27 cellular contexts compared by ENCODE assay signal in genomic region chr4:125780747-125781146, GRCh38.
DNase-seq lines count a peak whose midpoint lies in the region; ATAC-seq, FAIRE-seq and TF ChIP-seq lines count a peak whose summit lies in the region.
"Had no signal": no experiment of that assay in that cellular context is flagged by ENCODE, and none has a peak within 500 bp of the region (broad histone marks: within the 10 kb centered on the region; RNA-seq: fewer than 3 reads in every experiment).

No MANE protein-coding gene starts in this region.

- H3K23ac ChIP-seq in IMR-90 (ENCODE audit: low read depth, low read length), result no peak overlapping the region

- dilution Hi-C loops in IMR-90 (cut with HindIII; ENCODE audit: low sequenced_read_pairs, unreplicated experiment), result no loop called here

- 0% methylated on average over 3 of the region's 3 CpGs for WGBS in HepG2 (ENCODE audit: low lambda C conversion rate)
- WGBS in right lobe of liver (ENCODE audit: insufficient coverage, low coverage, low lambda C conversion rate, missing lambda C conversion rate), result 31% methylated on average over 3 of the region's 3 CpGs
- WGBS in IMR-90 (ENCODE audit: extremely low coverage in 2 of 2, insufficient read length in 1 of 2), 2 experiments, result no CpG with 5 or more reads among the region's 3 CpGs
- 0% methylated on average over 3 of the region's 3 CpGs for WGBS in K562 (ENCODE audit: insufficient coverage, low coverage, missing lambda C conversion rate)
- 83% methylated on average over 3 of the region's 3 CpGs for WGBS in smooth muscle cell (ENCODE audit: low lambda C conversion rate)

- no peak for TF ChIP-seq CTCF in HepG2 (CRISPR knock-in tag; IDR thresholded peaks at IDR 0.05)
- no peak for TF ChIP-seq CTCF in right lobe of liver (IDR thresholded peaks at IDR 0.05)
- TF ChIP-seq CTCF in IMR-90 (conservative IDR thresholded peaks at IDR 0.05; ENCODE audit: low read depth, low read length), result no peak
- TF ChIP-seq CTCF in K562 (IDR thresholded peaks at IDR 0.05 in 2 of 3, conservative IDR thresholded peaks at IDR 0.05 in 1 of 3; ENCODE audit: insufficient read depth in 2 of 3, low read depth in 1 of 3, low read length in 3 of 3), result no peak
- TF ChIP-seq CTCF in smooth muscle cell (IDR thresholded peaks at IDR 0.05; ENCODE audit: borderline replicate concordance, insufficient read depth, poor library complexity, severe bottlenecking), result no peak

- H3F3A ChIP-seq in smooth muscle cell (ENCODE audit: low read depth), result no peaks in the 10 kb centered on the region

- H3K36me3 ChIP-seq in HepG2 (replicated peaks in 1 of 2; ENCODE audit: control insufficient read depth in 1 of 2, insufficient read depth in 2 of 2, low read length in 2 of 2) (no peaks in the 10 kb centered on the region), right lobe of liver (no peaks in the 10 kb centered on the region), IMR-90 (ENCODE audit: control insufficient read depth, insufficient read depth, low read length) (no peaks in the 10 kb centered on the region), K562 (ENCODE audit: control insufficient read depth, insufficient read depth, low read length) (no peaks in the 10 kb centered on the region), smooth muscle cell (ENCODE audit: low read depth) (no peaks in the 10 kb centered on the region)
- H3K36me3 ChIP-seq: BE2C, BLaER1 had no signal

- TF ChIP-seq POLR2A in HepG2 (IDR thresholded peaks at IDR 0.05; ENCODE audit: insufficient read depth in 1 of 2, low read depth in 2 of 2, low read length in 2 of 2) (no peak), right lobe of liver (IDR thresholded peaks at IDR 0.05) (no peak), IMR-90 (IDR thresholded peaks at IDR 0.05; ENCODE audit: low read depth, low read length) (no peak), K562 (conservative IDR thresholded peaks at IDR 0.05) (no peak)

- H3K79me1 ChIP-seq in IMR-90 (ENCODE audit: low read depth in 1 of 2, low read length in 2 of 2), result no peaks in the 10 kb centered on the region

- FAIRE-seq in HepG2 (lab: Jason Lieb, UNC), result no peak
- no peak for FAIRE-seq in K562 (lab: Jason Lieb, UNC)
- FAIRE-seq: GM12878, GM12892, GM18507, GM19239 had no signal

- in situ Hi-C loops in HepG2 (cut with HindIII; ENCODE audit: extremely low pct_ligation_motif_present, low pct_unique_long_range_greater_than_20kb) (no loop called here), IMR-90 (cut with MboI; ENCODE audit: low sequenced_read_pairs) (no loop called here), K562 (cut with MboI) (no loop called here)

- H3K4me2 ChIP-seq in HepG2 (ENCODE audit: low read depth, low read length) (no peak overlapping the region), IMR-90 (ENCODE audit: low read depth, low read length) (no peak overlapping the region), K562 (ENCODE audit: insufficient read depth, low read length) (no peak overlapping the region), smooth muscle cell (no peak overlapping the region)
- H3K4me2 ChIP-seq: BLaER1 had no signal

- POLR2A ChIA-PET in HepG2 (lab: Yijun Ruan, JAX), result no interaction called here
- POLR2A ChIA-PET in IMR-90 (lab: Charles Lee; ENCODE audit: unreplicated experiment), result no interaction called here
- POLR2A ChIA-PET in K562 (lab: Yijun Ruan, JAX), result no interaction called here

- no peak for DNase-seq in HepG2 (ENCODE audit: low spot score)
- no peak for DNase-seq in right lobe of liver
- no peak for DNase-seq in IMR-90
- no peak for DNase-seq in K562 (ENCODE audit: extremely low read depth in 1 of 4, low spot score in 3 of 4)
- no peak for DNase-seq in smooth muscle cell (lab: John Stamatoyannopoulos, UW; ENCODE audit: unreplicated experiment)
- no peak for DNase-seq in retina
- no peak for DNase-seq in T-helper 9 cell
- no peak for DNase-seq in superior temporal gyrus (ENCODE audit: extremely low spot score)
- DNase-seq: ACHN; BE2C; C1 segment of cervical spinal cord; CD4-positive, alpha-beta memory T cell; CD4-positive, CD25-positive, alpha-beta regulatory T cell; CD8-positive, alpha-beta memory T cell; COR-L47; DMS 273 treated with DMSO at 0.1 percent for 48 hours; DMS153; DMS53; DMS79; DND-41; GDM1 had no signal

- peak overlapping the region; percentile 75 for H2BK5ac ChIP-seq in IMR-90 (ENCODE audit: low read depth, low read length, poor library complexity, severe bottlenecking)

- H3K27ac ChIP-seq in HepG2 (ENCODE audit: extremely low read length, insufficient read depth, low read length) (no peak overlapping the region), right lobe of liver (no peak overlapping the region), IMR-90 (ENCODE audit: insufficient read depth, low read length) (no peak overlapping the region), K562 (ENCODE audit: extremely low read depth, low read depth, low read length) (no peak overlapping the region), smooth muscle cell (ENCODE audit: low read depth) (no peak overlapping the region)
- H3K27ac ChIP-seq: 22Rv1, BLaER1 had no signal

- no peak overlapping the region for H3K9ac ChIP-seq in HepG2 (ENCODE audit: insufficient read depth, low read depth, low read length)
- H3K9ac ChIP-seq in IMR-90 (ENCODE audit: low read depth, low read length), result no peak overlapping the region
- H3K9ac ChIP-seq in K562 (ENCODE audit: insufficient read depth in 1 of 2, low read depth in 2 of 2, low read length in 2 of 2), result no peak overlapping the region
- H3K9ac ChIP-seq in smooth muscle cell (ENCODE audit: low read depth), result no peak overlapping the region
- H3K9ac ChIP-seq: BLaER1 had no signal

- H4K5ac ChIP-seq in IMR-90 (ENCODE audit: low read depth, low read length), result no peak overlapping the region

- CTCF ChIA-PET in HepG2 (lab: Yijun Ruan, JAX; ENCODE audit: low intra/inter-chr PET ratio, low total read pairs) (no interaction called here), IMR-90 (lab: Yijun Ruan, JAX) (no interaction called here), K562 (lab: Yijun Ruan, JAX; ENCODE audit: low intra/inter-chr PET ratio) (no interaction called here)

- H3K27me3 ChIP-seq in HepG2 (ENCODE audit: control insufficient read depth in 1 of 2, insufficient read depth in 2 of 2, low read length in 2 of 2), result no peaks in the 10 kb centered on the region
- H3K27me3 ChIP-seq in right lobe of liver, result no peaks in the 10 kb centered on the region
- H3K27me3 ChIP-seq in IMR-90 (ENCODE audit: control insufficient read depth, insufficient read depth, low read length), result no peaks in the 10 kb centered on the region
- no peaks in the 10 kb centered on the region for H3K27me3 ChIP-seq in K562 (ENCODE audit: control insufficient read depth in 2 of 2, insufficient read depth in 2 of 2, low read length in 2 of 2)
- H3K27me3 ChIP-seq in smooth muscle cell (ENCODE audit: low read depth), result no peaks in the 10 kb centered on the region
- H3K27me3 ChIP-seq: BE2C, BLaER1 had no signal

- H4K20me1 ChIP-seq in HepG2 (ENCODE audit: insufficient read depth, low read length), result no peaks in the 10 kb centered on the region
- H4K20me1 ChIP-seq in IMR-90 (ENCODE audit: insufficient read depth, low read length), result no peaks in the 10 kb centered on the region
- H4K20me1 ChIP-seq in K562 (replicated peaks; ENCODE audit: control insufficient read depth, insufficient read depth, low read length), result no peaks in the 10 kb centered on the region
- H4K20me1 ChIP-seq in smooth muscle cell (ENCODE audit: low read depth), result no peaks in the 10 kb centered on the region
- H4K20me1 ChIP-seq: BLaER1 had no signal

- H3K9me1 ChIP-seq in IMR-90 (ENCODE audit: insufficient read depth, low read length), result no peaks in the 10 kb centered on the region
- no peaks in the 10 kb centered on the region for H3K9me1 ChIP-seq in K562 (ENCODE audit: control insufficient read depth, insufficient read depth, low read length)

- no peak overlapping the region for H3K4me3 ChIP-seq in HepG2 (replicated peaks in 1 of 3; ENCODE audit: insufficient read depth in 1 of 3, low read depth in 2 of 3, low read length in 3 of 3)
- H3K4me3 ChIP-seq in right lobe of liver, result no peak overlapping the region
- H3K4me3 ChIP-seq in IMR-90 (ENCODE audit: insufficient read depth, low read depth, low read length), result no peak overlapping the region
- H3K4me3 ChIP-seq in K562, result no peak overlapping the region
- no peak overlapping the region for H3K4me3 ChIP-seq in smooth muscle cell
- H3K4me3 ChIP-seq: BLaER1, GM12878 had no signal

- no peak overlapping the region for H2AK9ac ChIP-seq in IMR-90 (replicated peaks; ENCODE audit: low read depth, low read length, poor library complexity)

- TF ChIP-seq RAD21 in HepG2 (CRISPR knock-in tag; IDR thresholded peaks at IDR 0.05) (no peak), IMR-90 (IDR thresholded peaks at IDR 0.05; ENCODE audit: low read length) (no peak), K562 (CRISPR knock-in tag; conservative IDR thresholded peaks at IDR 0.05 in 1 of 2, IDR thresholded peaks at IDR 0.05 in 1 of 2) (no peak)

- H2BK20ac ChIP-seq in IMR-90 (ENCODE audit: low read depth, low read length), result no peak overlapping the region

- H4K91ac ChIP-seq in IMR-90 (ENCODE audit: insufficient read depth, low read depth, low read length), result no peak overlapping the region

- H3K4ac ChIP-seq in IMR-90 (ENCODE audit: low read depth, low read length), result no peak overlapping the region

- H3K18ac ChIP-seq in IMR-90 (ENCODE audit: low read depth, low read length), result no peak overlapping the region; the same call in 1 of the 2 replicates

- H3K9me3 ChIP-seq in HepG2 (ENCODE audit: low read length), result no peaks in the 10 kb centered on the region
- H3K9me3 ChIP-seq in right lobe of liver, result no peaks in the 10 kb centered on the region
- H3K9me3 ChIP-seq in IMR-90 (ENCODE audit: control insufficient read depth, insufficient read depth, low read length), result peaks cover 7% of the 10 kb centered on the region
- no peaks in the 10 kb centered on the region for H3K9me3 ChIP-seq in K562 (replicated peaks; ENCODE audit: control insufficient read depth, insufficient read depth, low read depth, low read length)
- H3K9me3 ChIP-seq in smooth muscle cell (replicated peaks; ENCODE audit: low read depth), result peaks cover 2% of the 10 kb centered on the region
- H3K9me3 ChIP-seq: BE2C had no signal

- no peak overlapping the region for H3K14ac ChIP-seq in IMR-90 (replicated peaks; ENCODE audit: low read depth, low read length)

- H3K79me2 ChIP-seq in HepG2 (ENCODE audit: insufficient read depth, low read length), result no peaks in the 10 kb centered on the region
- no peaks in the 10 kb centered on the region for H3K79me2 ChIP-seq in K562 (ENCODE audit: control insufficient read depth, insufficient read depth, low read length)
- no peaks in the 10 kb centered on the region for H3K79me2 ChIP-seq in smooth muscle cell (ENCODE audit: low read depth)

- intact Hi-C loops in HepG2 (cut with micrococcal nuclease; ENCODE audit: unreplicated experiment), result no loop called here
- intact Hi-C loops in right lobe of liver (cut with DNase I), result no loop called here
- intact Hi-C loops in IMR-90 (cut with micrococcal nuclease), result no loop called here
- intact Hi-C loops in K562 (cut with micrococcal nuclease), result no loop called here

- H2AK5ac ChIP-seq in IMR-90 (ENCODE audit: low read depth, low read length), result no peak overlapping the region

- H2BK15ac ChIP-seq in IMR-90 (ENCODE audit: low read depth, low read length), result no peak overlapping the region

- H3K4me1 ChIP-seq in HepG2 (ENCODE audit: insufficient read depth, low read length), result no peaks in the 10 kb centered on the region
- H3K4me1 ChIP-seq in right lobe of liver, result no peaks in the 10 kb centered on the region
- H3K4me1 ChIP-seq in IMR-90 (ENCODE audit: control insufficient read depth, insufficient read depth, low read length), result no peaks in the 10 kb centered on the region
- no peaks in the 10 kb centered on the region for H3K4me1 ChIP-seq in K562 (replicated peaks in 1 of 2; ENCODE audit: control insufficient read depth in 2 of 2, insufficient read depth in 2 of 2, low read length in 2 of 2)
- no peaks in the 10 kb centered on the region for H3K4me1 ChIP-seq in smooth muscle cell (ENCODE audit: low read depth)
- H3K4me1 ChIP-seq: BLaER1 had no signal

- TF ChIP-seq EP300 in HepG2 (IDR thresholded peaks at IDR 0.05; ENCODE audit: low read depth in 2 of 2, low read length in 2 of 2) (no peak), HepG2 (CRISPR knock-in tag; IDR thresholded peaks at IDR 0.05; ENCODE audit: borderline replicate concordance) (no peak), K562 (IDR thresholded peaks at IDR 0.05; ENCODE audit: low read length) (no peak)

- H2BK120ac ChIP-seq in IMR-90 (ENCODE audit: low read depth, low read length), result no peak overlapping the region

- no peak for ATAC-seq in HepG2
- no peak for ATAC-seq in right lobe of liver
- no peak for ATAC-seq in IMR-90 (ENCODE audit: low read depth)
- ATAC-seq in K562, result no peak

- no peak overlapping the region for H3K56ac ChIP-seq in IMR-90 (ENCODE audit: extremely low read depth, insufficient read depth, low read length)

- H4K8ac ChIP-seq in IMR-90 (ENCODE audit: low read depth in 2 of 2, low read length in 2 of 2), result peak overlapping the region in 1 of 2 experiments; percentile 28; a peak in 1 of 4 replicates

- BruUV-seq in HepG2 (replicated peaks; lab: Mats Ljungman, UMichigan) (no TSS peak), IMR-90 (replicated peaks; lab: Mats Ljungman, UMichigan) (no TSS peak), K562 (replicated peaks; lab: Mats Ljungman, UMichigan) (no TSS peak)

- H2AFZ ChIP-seq in HepG2 (ENCODE audit: low read length) (no peak overlapping the region), IMR-90 (replicated peaks; ENCODE audit: low read length, poor library complexity) (no peak overlapping the region), K562 (ENCODE audit: low read depth, low read length) (no peak overlapping the region), smooth muscle cell (ENCODE audit: low read depth) (peak overlapping the region; percentile 20)

Comparison
In these comparisons a context has a peak if more than half of its experiments do, and no peak if none do; other contexts are left out.
1. Of the 241 proteins assayed by ChIP-seq in both HepG2 and K562: peak only in HepG2: none; only in K562: MAFG; in both: MAFF and MAFK; in neither: 238.